1 cellular context compared by ENCODE assay signal in the genomic region with DNA sequence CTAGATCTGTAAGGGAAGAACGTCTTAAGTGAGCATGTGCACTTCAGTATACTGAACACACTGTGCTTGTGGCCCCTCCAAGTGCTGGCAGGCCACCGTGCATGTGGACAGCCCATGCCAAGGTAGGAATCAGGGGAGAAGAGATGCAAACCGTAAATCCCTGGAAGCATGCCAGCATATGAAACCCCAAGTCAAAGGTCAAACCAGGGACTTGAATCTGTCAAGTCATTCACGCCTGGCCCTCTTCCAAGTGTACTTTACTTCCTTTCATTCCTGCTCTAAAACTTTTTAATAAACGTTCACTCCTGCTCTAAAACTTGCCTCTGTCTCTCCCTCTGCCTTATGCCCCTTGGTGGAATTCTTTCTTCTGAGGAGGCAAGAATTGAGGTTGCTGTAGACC.
TF ChIP-seq lines count a peak whose summit lies in the region.

No MANE protein-coding gene starts in this region.

TF ChIP-seq in K562, 482 proteins besides CTCF, POLR2A, EP300 and RAD21 (continued from another document):
- TF ChIP-seq, protein P1, sequence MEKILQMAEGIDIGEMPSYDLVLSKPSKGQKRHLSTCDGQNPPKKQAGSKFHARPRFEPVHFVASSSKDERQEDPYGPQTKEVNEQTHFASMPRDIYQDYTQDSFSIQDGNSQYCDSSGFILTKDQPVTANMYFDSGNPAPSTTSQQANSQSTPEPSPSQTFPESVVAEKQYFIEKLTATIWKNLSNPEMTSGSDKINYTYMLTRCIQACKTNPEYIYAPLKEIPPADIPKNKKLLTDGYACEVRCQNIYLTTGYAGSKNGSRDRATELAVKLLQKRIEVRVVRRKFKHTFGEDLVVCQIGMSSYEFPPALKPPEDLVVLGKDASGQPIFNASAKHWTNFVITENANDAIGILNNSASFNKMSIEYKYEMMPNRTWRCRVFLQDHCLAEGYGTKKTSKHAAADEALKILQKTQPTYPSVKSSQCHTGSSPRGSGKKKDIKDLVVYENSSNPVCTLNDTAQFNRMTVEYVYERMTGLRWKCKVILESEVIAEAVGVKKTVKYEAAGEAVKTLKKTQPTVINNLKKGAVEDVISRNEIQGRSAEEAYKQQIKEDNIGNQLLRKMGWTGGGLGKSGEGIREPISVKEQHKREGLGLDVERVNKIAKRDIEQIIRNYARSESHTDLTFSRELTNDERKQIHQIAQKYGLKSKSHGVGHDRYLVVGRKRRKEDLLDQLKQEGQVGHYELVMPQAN (IDR thresholded peaks at IDR 0.05; ENCODE audit: borderline replicate concordance) = no peak
- TF ChIP-seq, protein P2, sequence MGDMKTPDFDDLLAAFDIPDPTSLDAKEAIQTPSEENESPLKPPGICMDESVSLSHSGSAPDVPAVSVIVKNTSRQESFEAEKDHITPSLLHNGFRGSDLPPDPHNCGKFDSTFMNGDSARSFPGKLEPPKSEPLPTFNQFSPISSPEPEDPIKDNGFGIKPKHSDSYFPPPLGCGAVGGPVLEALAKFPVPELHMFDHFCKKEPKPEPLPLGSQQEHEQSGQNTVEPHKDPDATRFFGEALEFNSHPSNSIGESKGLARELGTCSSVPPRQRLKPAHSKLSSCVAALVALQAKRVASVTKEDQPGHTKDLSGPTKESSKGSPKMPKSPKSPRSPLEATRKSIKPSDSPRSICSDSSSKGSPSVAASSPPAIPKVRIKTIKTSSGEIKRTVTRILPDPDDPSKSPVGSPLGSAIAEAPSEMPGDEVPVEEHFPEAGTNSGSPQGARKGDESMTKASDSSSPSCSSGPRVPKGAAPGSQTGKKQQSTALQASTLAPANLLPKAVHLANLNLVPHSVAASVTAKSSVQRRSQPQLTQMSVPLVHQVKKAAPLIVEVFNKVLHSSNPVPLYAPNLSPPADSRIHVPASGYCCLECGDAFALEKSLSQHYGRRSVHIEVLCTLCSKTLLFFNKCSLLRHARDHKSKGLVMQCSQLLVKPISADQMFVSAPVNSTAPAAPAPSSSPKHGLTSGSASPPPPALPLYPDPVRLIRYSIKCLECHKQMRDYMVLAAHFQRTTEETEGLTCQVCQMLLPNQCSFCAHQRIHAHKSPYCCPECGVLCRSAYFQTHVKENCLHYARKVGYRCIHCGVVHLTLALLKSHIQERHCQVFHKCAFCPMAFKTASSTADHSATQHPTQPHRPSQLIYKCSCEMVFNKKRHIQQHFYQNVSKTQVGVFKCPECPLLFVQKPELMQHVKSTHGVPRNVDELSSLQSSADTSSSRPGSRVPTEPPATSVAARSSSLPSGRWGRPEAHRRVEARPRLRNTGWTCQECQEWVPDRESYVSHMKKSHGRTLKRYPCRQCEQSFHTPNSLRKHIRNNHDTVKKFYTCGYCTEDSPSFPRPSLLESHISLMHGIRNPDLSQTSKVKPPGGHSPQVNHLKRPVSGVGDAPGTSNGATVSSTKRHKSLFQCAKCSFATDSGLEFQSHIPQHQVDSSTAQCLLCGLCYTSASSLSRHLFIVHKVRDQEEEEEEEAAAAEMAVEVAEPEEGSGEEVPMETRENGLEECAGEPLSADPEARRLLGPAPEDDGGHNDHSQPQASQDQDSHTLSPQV (IDR thresholded peaks at IDR 0.05) = peak; percentile 29; the same call in 1 of the 2 replicates
- TF ChIP-seq ZNF668 (CRISPR knock-in tag; IDR thresholded peaks at IDR 0.05) (no peak), ATF1 (CRISPR knock-in tag; IDR thresholded peaks at IDR 0.05) (no peak), ATF1 (tag; IDR thresholded peaks at IDR 0.05) (0 out of 2 replicates have a peak, but pooled peaks have one; percentile 20), ZNF436 (CRISPR knock-in tag; IDR thresholded peaks at IDR 0.05) (no peak), GATAD2B (IDR thresholded peaks at IDR 0.05; ENCODE audit: borderline replicate concordance) (no peak)
- TF ChIP-seq, protein P3, sequence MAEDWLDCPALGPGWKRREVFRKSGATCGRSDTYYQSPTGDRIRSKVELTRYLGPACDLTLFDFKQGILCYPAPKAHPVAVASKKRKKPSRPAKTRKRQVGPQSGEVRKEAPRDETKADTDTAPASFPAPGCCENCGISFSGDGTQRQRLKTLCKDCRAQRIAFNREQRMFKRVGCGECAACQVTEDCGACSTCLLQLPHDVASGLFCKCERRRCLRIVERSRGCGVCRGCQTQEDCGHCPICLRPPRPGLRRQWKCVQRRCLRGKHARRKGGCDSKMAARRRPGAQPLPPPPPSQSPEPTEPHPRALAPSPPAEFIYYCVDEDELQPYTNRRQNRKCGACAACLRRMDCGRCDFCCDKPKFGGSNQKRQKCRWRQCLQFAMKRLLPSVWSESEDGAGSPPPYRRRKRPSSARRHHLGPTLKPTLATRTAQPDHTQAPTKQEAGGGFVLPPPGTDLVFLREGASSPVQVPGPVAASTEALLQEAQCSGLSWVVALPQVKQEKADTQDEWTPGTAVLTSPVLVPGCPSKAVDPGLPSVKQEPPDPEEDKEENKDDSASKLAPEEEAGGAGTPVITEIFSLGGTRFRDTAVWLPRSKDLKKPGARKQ (CRISPR knock-in tag; IDR thresholded peaks at IDR 0.05) = no peak
